Comparison of ENCODE assay signal across 13 cellular contexts in the genomic region with DNA sequence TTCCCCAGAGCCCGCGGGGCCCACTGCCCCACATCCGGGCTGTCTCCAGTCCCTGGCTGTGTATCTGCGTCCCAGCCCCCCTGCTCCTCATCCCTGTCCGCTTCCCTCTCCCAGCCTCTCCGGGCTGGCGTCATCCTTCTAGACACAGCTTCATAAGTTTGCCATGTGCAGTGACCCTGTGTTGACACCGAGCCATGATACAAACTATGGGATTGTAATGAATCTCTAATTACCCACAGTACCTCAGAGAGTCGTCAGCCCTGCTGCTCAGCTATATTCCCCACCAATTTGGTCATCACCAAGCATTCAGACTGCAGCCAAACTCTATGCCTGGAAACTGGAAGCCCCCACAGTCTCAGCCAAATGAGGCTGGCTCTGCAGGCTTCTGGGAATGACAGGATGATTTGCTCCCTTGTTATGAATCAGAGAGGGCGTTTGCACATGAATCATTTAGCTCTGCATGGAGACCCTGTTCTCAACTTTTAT.
A peak's percentile ranks its signal among the peaks of the same experiment; 100 is the strongest.
DNase-seq lines count a peak whose midpoint lies in the region; ATAC-seq, FAIRE-seq and TF ChIP-seq lines count a peak whose summit lies in the region.
"Had no signal": no experiment of that assay in that cellular context is flagged by ENCODE, and none has a peak within 500 bp of the region (broad histone marks: within the 10 kb centered on the region; RNA-seq: fewer than 3 reads in every experiment).

No MANE protein-coding gene starts in this region.

- no peaks in the 10 kb centered on the region for H3K9me3 ChIP-seq in BE2C
- no peaks in the 10 kb centered on the region for H3K9me3 ChIP-seq in H1 (ENCODE audit: insufficient read depth in 2 of 2, low read depth in 1 of 2, low read length in 1 of 2)
- H3K9me3 ChIP-seq in thyroid gland = no peaks in the 10 kb centered on the region
- H3K9me3 ChIP-seq: left ventricle myocardium inferior, neutrophil had no signal

- TF ChIP-seq EP300 in H1 (IDR thresholded peaks at IDR 0.05; ENCODE audit: borderline replicate concordance in 1 of 2, low read depth in 2 of 2, low read length in 2 of 2) = no peak

- FAIRE-seq in H1 (lab: Jason Lieb, UNC) = no peak

- H2BK15ac ChIP-seq in H1 (ENCODE audit: low read length) = peak overlapping the region; percentile 31; the same call in 1 of the 2 replicates

- DNase-seq in BE2C = peak; percentile 83
- DNase-seq in NCI-H446 (lab: John Stamatoyannopoulos, UW) = peak; percentile 77 to 78
- DNase-seq in H1 (ENCODE audit: low read depth in 1 of 2, low spot score in 2 of 2) = peak in 1 of 2 experiments; percentile 53
- DNase-seq in activated CD8-positive, alpha-beta memory T cell treated with anti-CD3 and anti-CD28 coated beads, Interleukin-2, amount 50 U/mL, for 4 hours = no peak
- DNase-seq in thyroid gland = no peak
- DNase-seq in NCI-H82 (lab: John Stamatoyannopoulos, UW) = no peak
- DNase-seq: activated naive CD8-positive, alpha-beta T cell treated with anti-CD3 and anti-CD28 coated beads for 36 hours; Calu3; left ventricle myocardium inferior had no signal

- H2AFZ ChIP-seq in H1 (ENCODE audit: low read length) = peak overlapping the region; percentile 91; the same call in 1 of the 2 replicates

- no peaks in the 10 kb centered on the region for H3K79me1 ChIP-seq in H1 (ENCODE audit: low read depth, low read length)

- CTCF ChIA-PET in H1 (lab: Charles Lee; ENCODE audit: partially characterized antibody) = interaction anchor here (1.0 to 1.6 kb wide), 4 partner anchors 18 to 1000 kb away, joined by 3 to 4 read pairs (median 3); no protein-coding TSS in a partner anchor

- TF ChIP-seq RAD21 in H1 (IDR thresholded peaks at IDR 0.05 in 1 of 2, conservative IDR thresholded peaks at IDR 0.05 in 1 of 2; ENCODE audit: low read depth in 2 of 2, low read length in 2 of 2) = no peak

- no peaks in the 10 kb centered on the region for H3K79me2 ChIP-seq in H1 (ENCODE audit: control insufficient read depth in 1 of 2, insufficient read depth in 2 of 2, low read length in 2 of 2)

- TF ChIP-seq POLR2A in H1 (IDR thresholded peaks at IDR 0.05; ENCODE audit: control extremely low read depth in 1 of 2, low read depth in 2 of 2, low read length in 2 of 2) = no peak
- no peak for TF ChIP-seq POLR2A in thyroid gland (IDR thresholded peaks at IDR 0.05)

- no peak for TF ChIP-seq CTCF in BE2C (IDR thresholded peaks at IDR 0.05; ENCODE audit: low read depth, low read length)
- TF ChIP-seq CTCF in H1 (IDR thresholded peaks at IDR 0.05; ENCODE audit: control extremely low read depth in 1 of 3, insufficient read depth in 1 of 3, low read depth in 1 of 3, low read length in 3 of 3) = no peak
- no peak for TF ChIP-seq CTCF in nephron (IDR thresholded peaks at IDR 0.05; ENCODE audit: unreplicated experiment in 3 of 3)
- no peak for TF ChIP-seq CTCF in thyroid gland (IDR thresholded peaks at IDR 0.05)

- H2BK120ac ChIP-seq in H1 (replicated peaks; ENCODE audit: low read depth, low read length) = peak overlapping the region; percentile 73

- no peaks in the 10 kb centered on the region for H3K27me3 Mint-ChIP-seq in nephron (ENCODE audit: low read depth)
- H3K27me3 Mint-ChIP-seq: activated naive CD8-positive, alpha-beta T cell treated with anti-CD3 and anti-CD28 coated beads for 36 hours had no signal

- no peak overlapping the region for H3K23ac ChIP-seq in H1 (ENCODE audit: insufficient read length)

- H3K27ac ChIP-seq in H1 (ENCODE audit: low read depth, low read length) (no peak overlapping the region; the same call in 1 of the 2 replicates), thyroid gland (no peak overlapping the region)
- H3K27ac ChIP-seq: epithelial cell of prostate, left ventricle myocardium inferior, neutrophil had no signal

- H3K4ac ChIP-seq in H1 (replicated peaks; ENCODE audit: insufficient read length, low read depth, low read length) = no peak overlapping the region

- no peaks in the 10 kb centered on the region for H3K36me3 Mint-ChIP-seq in nephron (ENCODE audit: low read depth)
- H3K36me3 Mint-ChIP-seq: activated naive CD8-positive, alpha-beta T cell treated with anti-CD3 and anti-CD28 coated beads for 36 hours had no signal

- H2BK12ac ChIP-seq in H1 (ENCODE audit: low read depth, low read length) = peak overlapping the region; percentile 56; the same call in 1 of the 2 replicates

- no peaks in the 10 kb centered on the region for H3K23me2 ChIP-seq in H1 (ENCODE audit: low read depth, low read length)

- H4K91ac ChIP-seq in H1 (replicated peaks; ENCODE audit: insufficient read length, low read length) = peak overlapping the region; percentile 79

- no peak for ATAC-seq in HG03354 (IDR thresholded peaks at IDR 0.05; ENCODE audit: poor library complexity, severe bottlenecking, unreplicated experiment)

- peak overlapping the region; percentile 66; the same call in 1 of the 2 replicates for H2BK5ac ChIP-seq in H1 (ENCODE audit: low read depth, low read length)

- peak overlapping the region; percentile 35 to 87 (median 80) for H3K27ac Mint-ChIP-seq in nephron
- H3K27ac Mint-ChIP-seq: activated naive CD8-positive, alpha-beta T cell treated with anti-CD3 and anti-CD28 coated beads for 36 hours had no signal

- no peak overlapping the region for H4K8ac ChIP-seq in H1 (ENCODE audit: extremely low read depth, insufficient read depth, low read length)

- H3K27me3 ChIP-seq in BE2C = no peaks in the 10 kb centered on the region
- H3K27me3 ChIP-seq in H1 (replicated peaks in 1 of 4; ENCODE audit: control insufficient read depth in 3 of 4, extremely low read depth in 1 of 4, insufficient read depth in 3 of 4, low read length in 3 of 4) = no peaks in the 10 kb centered on the region
- no peaks in the 10 kb centered on the region for H3K27me3 ChIP-seq in thyroid gland
- H3K27me3 ChIP-seq: neutrophil had no signal

- no peak overlapping the region for H3K14ac ChIP-seq in H1 (ENCODE audit: insufficient read length)

- POLR2A ChIA-PET in H1 (lab: Charles Lee; ENCODE audit: partially characterized antibody) = no interaction called here

- peak overlapping the region; percentile 42 to 56 for H3K4me2 ChIP-seq in H1 (ENCODE audit: insufficient read depth in 1 of 2, low read depth in 2 of 2, low read length in 2 of 2)

- H3K4me3 Mint-ChIP-seq in nephron = peak overlapping the region in 2 of 3 experiments; percentile 3 to 20
- H3K4me3 Mint-ChIP-seq: activated naive CD8-positive, alpha-beta T cell treated with anti-CD3 and anti-CD28 coated beads for 36 hours had no signal

- no peak overlapping the region; the same call in 1 of the 2 replicates for H2AK5ac ChIP-seq in H1 (ENCODE audit: low read depth, low read length)

- H4K5ac ChIP-seq in H1 (ENCODE audit: insufficient read length, low read depth, low read length) = peak overlapping the region; percentile 44

- no peaks in the 10 kb centered on the region for H3K36me3 ChIP-seq in BE2C
- H3K36me3 ChIP-seq in H1 (ENCODE audit: control insufficient read depth in 2 of 4, insufficient read depth in 4 of 4, low read length in 3 of 4) = no peaks in the 10 kb centered on the region
- H3K36me3 ChIP-seq in thyroid gland = no peaks in the 10 kb centered on the region
- H3K36me3 ChIP-seq: left ventricle myocardium inferior, neutrophil had no signal

- H3K9me3 Mint-ChIP-seq in nephron = no peaks in the 10 kb centered on the region
- H3K9me3 Mint-ChIP-seq: activated naive CD8-positive, alpha-beta T cell treated with anti-CD3 and anti-CD28 coated beads for 36 hours had no signal

- no peak overlapping the region for H3K56ac ChIP-seq in H1 (replicated peaks; ENCODE audit: insufficient read length, low read depth, low read length)

- H3K4me3 ChIP-seq in BE2C (ENCODE audit: low read depth, low read length) = peak overlapping the region; percentile 42
- H3K4me3 ChIP-seq in H1 (ENCODE audit: extremely low read depth in 1 of 4, insufficient read depth in 2 of 4, low read depth in 3 of 4, low read length in 4 of 4) = peak overlapping the region in 1 of 4 experiments; percentile 6; a peak in 1 of 8 replicates
- H3K4me3 ChIP-seq in thyroid gland (replicated peaks in 1 of 3) = no peak overlapping the region
- H3K4me3 ChIP-seq: left ventricle myocardium inferior had no signal

- H3K4me1 ChIP-seq in BE2C (peaks cover 4% of the 10 kb centered on the region), H1 (replicated peaks in 1 of 4; ENCODE audit: control insufficient read depth in 3 of 4, insufficient read depth in 4 of 4, low read length in 3 of 4) (peaks cover 2 to 19% (median 17%) of the 10 kb centered on the region in 4 experiments), thyroid gland (no peaks in the 10 kb centered on the region)
- H3K4me1 ChIP-seq: left ventricle myocardium inferior had no signal

- H4K20me1 ChIP-seq in H1 (replicated peaks in 1 of 2; ENCODE audit: control insufficient read depth in 1 of 2, insufficient read depth in 2 of 2, low read length in 2 of 2) = no peaks in the 10 kb centered on the region

- intact Hi-C loops in thyroid gland (cut with DNase I) = no loop called here

- peak overlapping the region; percentile 68 for H2BK20ac ChIP-seq in H1 (ENCODE audit: low read length)

- H3K4me1 Mint-ChIP-seq in nephron = peaks cover 7% of the 10 kb centered on the region
- H3K4me1 Mint-ChIP-seq: activated naive CD8-positive, alpha-beta T cell treated with anti-CD3 and anti-CD28 coated beads for 36 hours had no signal

- no peak overlapping the region; the same call in 1 of the 2 replicates for H3K18ac ChIP-seq in H1 (ENCODE audit: extremely low read depth, low read length)

- H3K9ac ChIP-seq in H1 (replicated peaks in 1 of 4; ENCODE audit: extremely low read depth in 1 of 4, low read depth in 3 of 4, low read length in 3 of 4) = no peak overlapping the region

- 56% methylated on average over 10 of the region's 10 CpGs; no CpG with 5 or more reads in 1 of the 2 experiments for WGBS in H1 (ENCODE audit: extremely low coverage in 1 of 2, insufficient coverage in 1 of 2, insufficient read length in 1 of 2, insufficient replicate concordance in 2 of 2, low coverage in 1 of 2, low lambda C conversion rate in 2 of 2, missing lambda C conversion rate in 1 of 2), 2 experiments
- 51 to 60% methylated on average over 10 of the region's 10 CpGs for WGBS in thyroid gland, 2 donors

TF ChIP-seq in H1, 55 proteins besides CTCF, POLR2A, EP300 and RAD21 (continues in another document):
- no peak for TF ChIP-seq JUND (IDR thresholded peaks at IDR 0.05; ENCODE audit: low read length)
- TF ChIP-seq BCL11A (IDR thresholded peaks at IDR 0.05; ENCODE audit: low read depth in 2 of 2, low read length in 2 of 2) = no peak
- TF ChIP-seq SAP30 (IDR thresholded peaks at IDR 0.05; ENCODE audit: insufficient read depth, insufficient replicate concordance, low read length) = no peak
- TF ChIP-seq CHD2 (IDR thresholded peaks at IDR 0.05; ENCODE audit: low read length) = no peak
- TF ChIP-seq CTBP2 (IDR thresholded peaks at IDR 0.05; ENCODE audit: borderline replicate concordance, insufficient read depth, insufficient read length, low read length) = no peak
- no peak for TF ChIP-seq CBX8 (IDR thresholded peaks at IDR 0.05; ENCODE audit: borderline replicate concordance, low read depth, low read length)
- no peak for TF ChIP-seq RFX5 (IDR thresholded peaks at IDR 0.05; ENCODE audit: borderline replicate concordance, low read depth, low read length)
- no peak for TF ChIP-seq SRF (IDR thresholded peaks at IDR 0.05; ENCODE audit: low read depth, low read length)

Comparison
In these comparisons a context has a peak if more than half of its experiments do, and no peak if none do; other contexts are left out.
1. DNase-seq: peak in BE2C (single experiment) and NCI-H446 (2 of 2); none in activated CD8-positive, alpha-beta memory T cell treated with anti-CD3 and anti-CD28 coated beads, Interleukin-2, amount 50 U/mL, for 4 hours (single experiment), thyroid gland (0 of 2) and NCI-H82 (single experiment).